27 cellular contexts compared by ENCODE assay signal in the genomic region with DNA sequence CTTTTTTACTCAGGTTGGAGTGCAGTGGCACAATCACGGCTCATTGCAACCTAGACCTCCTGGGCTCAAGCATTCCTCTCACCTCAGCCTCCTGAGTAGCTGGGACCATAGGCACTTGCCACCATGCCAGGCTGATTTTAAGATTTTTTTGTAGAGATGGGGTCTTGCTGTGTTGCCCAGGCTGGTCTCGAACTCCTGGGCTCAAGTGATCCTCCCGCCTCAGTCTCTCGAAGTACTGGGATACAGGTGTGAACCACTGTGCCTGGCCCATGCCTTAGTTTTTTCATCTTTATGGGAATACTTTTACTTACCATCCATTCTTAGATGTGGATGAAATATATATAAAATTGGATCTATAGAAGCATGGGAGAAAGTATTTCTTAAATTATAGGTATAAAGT. TPM values are rescaled to one million over a fixed set of nuclear protein-coding genes. Genes with fewer than 3 reads are reported as not detected.
DNase-seq lines count a peak whose midpoint lies in the region; ATAC-seq, FAIRE-seq and TF ChIP-seq lines count a peak whose summit lies in the region.
"Had no signal": no experiment of that assay in that cellular context is flagged by ENCODE, and none has a peak within 500 bp of the region (broad histone marks: within the 10 kb centered on the region; RNA-seq: fewer than 3 reads in every experiment).

No MANE protein-coding gene starts in this region.

- no peaks in the 10 kb centered on the region for H3K9me3 Mint-ChIP-seq in activated CD4-positive, alpha-beta T cell treated with anti-CD3 and anti-CD28 coated beads, Interleukin-2, amount 10 ng/mL, durations not matched to agents 24 days and 14 days
- no peaks in the 10 kb centered on the region for H3K9me3 Mint-ChIP-seq in activated naive CD8-positive, alpha-beta T cell (ENCODE audit: low read depth)
- H3K9me3 Mint-ChIP-seq in activated naive CD8-positive, alpha-beta T cell treated with anti-CD3 and anti-CD28 coated beads, Interleukin-2, amount 50 U/mL, for 24 hours: no peaks in the 10 kb centered on the region
- H3K9me3 Mint-ChIP-seq in type B pancreatic cell: no peaks in the 10 kb centered on the region
- H3K9me3 Mint-ChIP-seq: CD4-positive, alpha-beta T cell; CD8-positive, alpha-beta memory T cell; GM23338; H9; HFFc6 had no signal

- TF ChIP-seq CTCF in K562 (IDR thresholded peaks at IDR 0.05 in 2 of 3, conservative IDR thresholded peaks at IDR 0.05 in 1 of 3; ENCODE audit: insufficient read depth in 2 of 3, low read depth in 1 of 3, low read length in 3 of 3): no peak
- no peak for TF ChIP-seq CTCF in type B pancreatic cell (conservative IDR thresholded peaks at IDR 0.05)

- H3K4me2 ChIP-seq in K562 (ENCODE audit: insufficient read depth, low read length): no peak overlapping the region
- H3K4me2 ChIP-seq: BLaER1 treated with 17β-estradiol and CSF1 and Interleukin-3, amounts not matched to agents 10 nM and 100 nM; GM23338 had no signal

- peak; percentile 44 for DNase-seq in activated CD4-positive, alpha-beta T cell treated with anti-CD3 and anti-CD28 coated beads, Interleukin-2, amount 10 ng/mL, durations not matched to agents 24 days and 14 days
- DNase-seq in activated CD4-positive, alpha-beta T cell treated with anti-CD3 and anti-CD28 coated beads, Interleukin-2, amount 50 U/mL, for 1 hour: no peak
- no peak for DNase-seq in activated naive CD8-positive, alpha-beta T cell treated with anti-CD3 and anti-CD28 coated beads, Interleukin-2, amount 50 U/mL, for 24 hours
- DNase-seq in K562 (ENCODE audit: extremely low read depth in 1 of 4, low spot score in 3 of 4) (no peak), type B pancreatic cell (ENCODE audit: extremely low spot score, unreplicated experiment) (peak; percentile 24), small intestine (no peak)
- no peak for DNase-seq in central memory CD4-positive, alpha-beta T cell
- DNase-seq: BE2C; CD4-positive, alpha-beta T cell; CD8-positive, alpha-beta memory T cell; DMS 273 treated with DMSO at 0.1 percent for 48 hours; DMS79; EL; GDM1; H9; HFFc6 had no signal

- peaks cover 51% of the 10 kb centered on the region for H3K79me2 ChIP-seq in K562 (ENCODE audit: control insufficient read depth, insufficient read depth, low read length)

- H3K9me1 ChIP-seq in K562 (ENCODE audit: control insufficient read depth, insufficient read depth, low read length): no peaks in the 10 kb centered on the region

- H3K27ac ChIP-seq in K562 (ENCODE audit: extremely low read depth, low read depth, low read length) (no peak overlapping the region), small intestine (ENCODE audit: low read depth in 1 of 2, low read length in 1 of 2) (no peak overlapping the region)
- H3K27ac ChIP-seq: 22Rv1; BLaER1 treated with 17β-estradiol and CSF1 and Interleukin-3, amounts not matched to agents 10 nM and 100 nM had no signal

- peaks cover 3% of the 10 kb centered on the region; the same call in 1 of the 2 replicates for H4K20me1 ChIP-seq in K562 (replicated peaks; ENCODE audit: control insufficient read depth, insufficient read depth, low read length)

- H3K36me3 ChIP-seq in K562 (ENCODE audit: control insufficient read depth, insufficient read depth, low read length) (peaks cover 23% of the 10 kb centered on the region; the same call in 1 of the 3 replicates), small intestine (ENCODE audit: control insufficient read depth in 2 of 2, insufficient read depth in 2 of 2, low read length in 2 of 2) (no peaks in the 10 kb centered on the region)
- H3K36me3 ChIP-seq: BE2C had no signal

- no peak for ATAC-seq in activated naive CD8-positive, alpha-beta T cell treated with anti-CD3 and anti-CD28 coated beads, Interleukin-2, amount 50 U/mL, for 24 hours
- no peak for ATAC-seq in K562
- ATAC-seq: GM12878, GM23338, HCT116 had no signal

- H3K9me3 ChIP-seq in K562 (replicated peaks; ENCODE audit: control insufficient read depth, insufficient read depth, low read depth, low read length) (no peaks in the 10 kb centered on the region), small intestine (ENCODE audit: control insufficient read depth, low read depth) (no peaks in the 10 kb centered on the region)
- H3K9me3 ChIP-seq: BE2C; BLaER1 treated with 17β-estradiol and CSF1 and Interleukin-3, amounts not matched to agents 10 nM and 100 nM had no signal

- no peak overlapping the region for H2AFZ ChIP-seq in K562 (ENCODE audit: low read depth, low read length)
- H2AFZ ChIP-seq: GM23338 had no signal

- TF ChIP-seq POLR2A in K562 (conservative IDR thresholded peaks at IDR 0.05): no peak

- FAIRE-seq in K562 (lab: Jason Lieb, UNC): no peak
- no peak for FAIRE-seq in small intestine (lab: Jason Lieb, UNC)
- FAIRE-seq: A204.1, D721Med, GM12878, GM19239 had no signal

- H3K27ac Mint-ChIP-seq in activated CD4-positive, alpha-beta T cell treated with anti-CD3 and anti-CD28 coated beads, Interleukin-2, amount 10 ng/mL, durations not matched to agents 24 days and 14 days: no peak overlapping the region
- peak overlapping the region; percentile 16 for H3K27ac Mint-ChIP-seq in activated naive CD8-positive, alpha-beta T cell
- no peak overlapping the region for H3K27ac Mint-ChIP-seq in activated naive CD8-positive, alpha-beta T cell treated with anti-CD3 and anti-CD28 coated beads, Interleukin-2, amount 50 U/mL, for 24 hours
- H3K27ac Mint-ChIP-seq in type B pancreatic cell: no peak overlapping the region
- H3K27ac Mint-ChIP-seq: CD14-positive monocyte, GM23338, H9, HFFc6 had no signal

- peaks cover 53% of the 10 kb centered on the region for H3K4me1 Mint-ChIP-seq in activated CD4-positive, alpha-beta T cell treated with anti-CD3 and anti-CD28 coated beads, Interleukin-2, amount 10 ng/mL, durations not matched to agents 24 days and 14 days
- peaks cover 84% of the 10 kb centered on the region for H3K4me1 Mint-ChIP-seq in activated naive CD8-positive, alpha-beta T cell (ENCODE audit: low read depth)
- H3K4me1 Mint-ChIP-seq in activated naive CD8-positive, alpha-beta T cell treated with anti-CD3 and anti-CD28 coated beads, Interleukin-2, amount 50 U/mL, for 24 hours: peaks cover 73% of the 10 kb centered on the region
- H3K4me1 Mint-ChIP-seq in type B pancreatic cell (ENCODE audit: unreplicated experiment): peaks cover 37% of the 10 kb centered on the region

- H3K9ac ChIP-seq in K562 (ENCODE audit: insufficient read depth in 1 of 2, low read depth in 2 of 2, low read length in 2 of 2): no peak overlapping the region
- H3K9ac ChIP-seq: BLaER1 treated with 17β-estradiol and CSF1 and Interleukin-3, amounts not matched to agents 10 nM and 100 nM had no signal

- H3K4me3 Mint-ChIP-seq in activated CD4-positive, alpha-beta T cell treated with anti-CD3 and anti-CD28 coated beads, Interleukin-2, amount 10 ng/mL, durations not matched to agents 24 days and 14 days: no peak overlapping the region
- H3K4me3 Mint-ChIP-seq in activated naive CD8-positive, alpha-beta T cell: no peak overlapping the region
- H3K4me3 Mint-ChIP-seq in activated naive CD8-positive, alpha-beta T cell treated with anti-CD3 and anti-CD28 coated beads, Interleukin-2, amount 50 U/mL, for 24 hours: no peak overlapping the region
- no peak overlapping the region for H3K4me3 Mint-ChIP-seq in type B pancreatic cell
- H3K4me3 Mint-ChIP-seq: CD14-positive monocyte, GM23338, H9, HFFc6 had no signal

- no peak for TF ChIP-seq RAD21 in K562 (CRISPR knock-in tag; conservative IDR thresholded peaks at IDR 0.05 in 1 of 2, IDR thresholded peaks at IDR 0.05 in 1 of 2)

- peaks cover 65% of the 10 kb centered on the region for H3K36me3 Mint-ChIP-seq in activated CD4-positive, alpha-beta T cell treated with anti-CD3 and anti-CD28 coated beads, Interleukin-2, amount 10 ng/mL, durations not matched to agents 24 days and 14 days (ENCODE audit: low read depth)
- H3K36me3 Mint-ChIP-seq in activated naive CD8-positive, alpha-beta T cell: peaks cover 7% of the 10 kb centered on the region
- H3K36me3 Mint-ChIP-seq in activated naive CD8-positive, alpha-beta T cell treated with anti-CD3 and anti-CD28 coated beads, Interleukin-2, amount 50 U/mL, for 24 hours (ENCODE audit: low read depth): peaks cover 50% of the 10 kb centered on the region
- peaks cover 11% of the 10 kb centered on the region for H3K36me3 Mint-ChIP-seq in type B pancreatic cell

- WGBS in K562 (ENCODE audit: insufficient coverage, low coverage, missing lambda C conversion rate): 82% methylated on average over 4 of the region's 4 CpGs
- WGBS in small intestine, 3 donors: 96 to 97% (median 97%) methylated on average over 4 of the region's 4 CpGs

- in situ Hi-C loops in K562 (cut with MboI): no loop called here

- no peaks in the 10 kb centered on the region for H3K27me3 ChIP-seq in K562 (ENCODE audit: control insufficient read depth in 2 of 2, insufficient read depth in 2 of 2, low read length in 2 of 2)
- H3K27me3 ChIP-seq in small intestine (ENCODE audit: control insufficient read depth in 2 of 2, insufficient read depth in 2 of 2, low read length in 2 of 2): no peaks in the 10 kb centered on the region
- H3K27me3 ChIP-seq: BE2C; BLaER1 treated with 17β-estradiol and CSF1 and Interleukin-3, amounts not matched to agents 10 nM and 100 nM had no signal

- peaks cover 15 to 16% of the 10 kb centered on the region in 2 experiments for H3K4me1 ChIP-seq in K562 (replicated peaks in 1 of 2; ENCODE audit: control insufficient read depth in 2 of 2, insufficient read depth in 2 of 2, low read length in 2 of 2)
- peaks cover 0 to 5% of the 10 kb centered on the region in 2 donors for H3K4me1 ChIP-seq in small intestine (ENCODE audit: control insufficient read depth in 2 of 2, insufficient read depth in 1 of 2, low read depth in 1 of 2, low read length in 1 of 2)

- BruUV-seq in K562 (replicated peaks; lab: Mats Ljungman, UMichigan): no TSS peak

- POLR2A ChIA-PET in K562 (lab: Yijun Ruan, JAX): no interaction called here

- TF ChIP-seq EP300 in K562 (IDR thresholded peaks at IDR 0.05; ENCODE audit: low read length): no peak

- H3K27me3 Mint-ChIP-seq in activated CD4-positive, alpha-beta T cell treated with anti-CD3 and anti-CD28 coated beads, Interleukin-2, amount 10 ng/mL, durations not matched to agents 24 days and 14 days: no peaks in the 10 kb centered on the region
- no peaks in the 10 kb centered on the region for H3K27me3 Mint-ChIP-seq in activated naive CD8-positive, alpha-beta T cell
- no peaks in the 10 kb centered on the region for H3K27me3 Mint-ChIP-seq in activated naive CD8-positive, alpha-beta T cell treated with anti-CD3 and anti-CD28 coated beads, Interleukin-2, amount 50 U/mL, for 24 hours
- no peaks in the 10 kb centered on the region for H3K27me3 Mint-ChIP-seq in type B pancreatic cell
- H3K27me3 Mint-ChIP-seq: CD4-positive, alpha-beta T cell had no signal

- H3K4me3 ChIP-seq in K562: no peak overlapping the region
- H3K4me3 ChIP-seq in small intestine (ENCODE audit: low read depth in 1 of 2, low read length in 2 of 2): no peak overlapping the region
- H3K4me3 ChIP-seq: BLaER1 treated with 17β-estradiol and CSF1 and Interleukin-3, amounts not matched to agents 10 nM and 100 nM; GM12878; GM23338 had no signal

- intact Hi-C loops in activated CD4-positive, alpha-beta T cell treated with anti-CD3 and anti-CD28 coated beads, Interleukin-2, amount 10 ng/mL, durations not matched to agents 24 days and 14 days (cut with micrococcal nuclease): no loop called here
- intact Hi-C loops in K562 (cut with micrococcal nuclease): no loop called here

- CTCF ChIA-PET in K562 (lab: Yijun Ruan, JAX; ENCODE audit: low intra/inter-chr PET ratio): no interaction called here

RNA-seq across cellular contexts. Expression of gene PACS1, which starts 5.2 kb away (rescaled TPM):
- 90.9 and 96.7 TPM in 2 replicates for total RNA-seq in activated CD4-positive, alpha-beta T cell treated with anti-CD3 and anti-CD28 coated beads, Interleukin-2, amount 10 ng/mL, durations not matched to agents 24 days and 14 days
- total RNA-seq in K562 (2011; cell fraction: chromatin; rRNA removed; ENCODE audit: low replicate concordance): 112 and 174 TPM in 2 replicates
- 70.5 and 77.0 TPM in 2 replicates for total RNA-seq in K562 (2011; cell fraction: nucleolus; rRNA removed)
- 73.4 and 92.7 TPM in 2 replicates for total RNA-seq in K562 (2011; cell fraction: nucleoplasm; rRNA removed)
- total RNA-seq in K562 (2014; rRNA removed) (7.3 and 8.5 TPM in 2 replicates), K562 (2014; rRNA removed; fragmentation: Illumina TruSeq; extraction: Trizol) (6.6 and 12.0 TPM in 2 replicates), K562 (2015; rRNA removed; fragmentation: Illumina TruSeq; extraction: Trizol) (6.5 and 8.2 TPM in 2 replicates), K562 (2021) (25.6 and 28.1 TPM in 2 replicates), type B pancreatic cell (ENCODE audit: low replicate concordance) (44.1 and 49.9 TPM in 2 replicates)
- polyA plus RNA-seq in K562 (2011; rRNA removed) (11.2 and 15.2 TPM in 2 replicates), K562 (2014; fragmentation: Illumina TruSeq; extraction: Trizol) (18.9 and 22.1 TPM in 2 replicates), K562 (2014; fragmentation: Nextera tagmentation; extraction: Ambion mirVana) (under 1 TPM; 0.34 to 0.38 TPM), K562 (2014; rRNA removed) (13.1 and 15.8 TPM in 2 replicates), small intestine (10 to 100 TPM in 1 of 3 donors, 1 to 10 TPM in 2; 4.0 to 13.2 (median 6.8) TPM)
- 6.4 and 9.1 TPM in 2 replicates for polyA plus RNA-seq in K562 (2011; cell fraction: cytosol; rRNA removed)
- 21.1 and 26.5 TPM in 2 replicates for polyA plus RNA-seq in K562 (2011; cell fraction: nucleus; rRNA removed)
- polyA plus RNA-seq in K562 (2012): 18.7 and 25.8 TPM in 2 replicates
- 34.0 and 37.5 TPM in 2 replicates for polyA minus RNA-seq in K562 (2011; rRNA and poly(A)+ RNA removed)
- 26.1 and 37.0 TPM in 2 replicates for polyA minus RNA-seq in K562 (2011; cell fraction: cytosol; rRNA and poly(A)+ RNA removed)
- 15.1 and 22.9 TPM in 2 replicates for polyA minus RNA-seq in K562 (2011; cell fraction: nucleus; rRNA and poly(A)+ RNA removed)

RNA-seq across cellular contexts. Expression of gene SF3B2, which starts 23.1 kb away (rescaled TPM):
- total RNA-seq in activated CD4-positive, alpha-beta T cell treated with anti-CD3 and anti-CD28 coated beads, Interleukin-2, amount 10 ng/mL, durations not matched to agents 24 days and 14 days: 283 and 284 TPM in 2 replicates
- 205 and 214 TPM in 2 replicates for total RNA-seq in K562 (2011; cell fraction: chromatin; rRNA removed; ENCODE audit: low replicate concordance)
- total RNA-seq in K562 (2011; cell fraction: nucleolus; rRNA removed): 106 and 120 TPM in 2 replicates
- 138 and 174 TPM in 2 replicates for total RNA-seq in K562 (2011; cell fraction: nucleoplasm; rRNA removed)
- total RNA-seq in K562 (2014; rRNA removed) (215 TPM in 2 replicates), K562 (2014; rRNA removed; fragmentation: Illumina TruSeq; extraction: Trizol) (122 and 133 TPM in 2 replicates), K562 (2015; rRNA removed; fragmentation: Illumina TruSeq; extraction: Trizol) (157 and 163 TPM in 2 replicates), K562 (2021) (233 and 248 TPM in 2 replicates), type B pancreatic cell (ENCODE audit: low replicate concordance) (192 and 210 TPM in 2 replicates)
- polyA plus RNA-seq in K562 (2011; rRNA removed) (60.8 and 85.9 TPM in 2 replicates), K562 (2014; fragmentation: Illumina TruSeq; extraction: Trizol) (236 and 246 TPM in 2 replicates), K562 (2014; fragmentation: Nextera tagmentation; extraction: Ambion mirVana) (10 to 100 TPM; 58.3 to 93.8 TPM), K562 (2014; rRNA removed) (114 and 169 TPM in 2 replicates), small intestine (100 to 1,000 TPM; 106 to 132 (median 112) TPM)
- polyA plus RNA-seq in K562 (2011; cell fraction: cytosol; rRNA removed): 79.1 and 143 TPM in 2 replicates
- 147 and 154 TPM in 2 replicates for polyA plus RNA-seq in K562 (2011; cell fraction: nucleus; rRNA removed)
- polyA plus RNA-seq in K562 (2012): 163 and 198 TPM in 2 replicates
- 54.7 and 73.9 TPM in 2 replicates for polyA minus RNA-seq in K562 (2011; rRNA and poly(A)+ RNA removed)
- 70.6 and 94.1 TPM in 2 replicates for polyA minus RNA-seq in K562 (2011; cell fraction: cytosol; rRNA and poly(A)+ RNA removed)
- 27.5 and 55.3 TPM in 2 replicates for polyA minus RNA-seq in K562 (2011; cell fraction: nucleus; rRNA and poly(A)+ RNA removed)

RNA-seq across cellular contexts. Expression of gene GAL3ST3, which starts 26.3 kb away (rescaled TPM):
- total RNA-seq in activated CD4-positive, alpha-beta T cell treated with anti-CD3 and anti-CD28 coated beads, Interleukin-2, amount 10 ng/mL, durations not matched to agents 24 days and 14 days: not detected in 2 replicates
- not detected in 2 replicates for total RNA-seq in K562 (2011; cell fraction: chromatin; rRNA removed; ENCODE audit: low replicate concordance)
- total RNA-seq in K562 (2011; cell fraction: nucleolus; rRNA removed): not detected in 2 replicates
- not detected in 2 replicates for total RNA-seq in K562 (2011; cell fraction: nucleoplasm; rRNA removed)
- total RNA-seq in K562 (2014; rRNA removed) (not detected in 2 replicates), K562 (2014; rRNA removed; fragmentation: Illumina TruSeq; extraction: Trizol) (not detected in 2 replicates), K562 (2015; rRNA removed; fragmentation: Illumina TruSeq; extraction: Trizol) (not detected in 2 replicates), K562 (2021) (not detected in 2 replicates), type B pancreatic cell (ENCODE audit: low replicate concordance) (3.7 TPM in 1 of 2 replicates, not detected in the other)
- polyA plus RNA-seq in K562 (2011; rRNA removed) (not detected in 2 replicates), K562 (2014; fragmentation: Illumina TruSeq; extraction: Trizol) (not detected in 2 replicates), K562 (2014; fragmentation: Nextera tagmentation; extraction: Ambion mirVana) (not detected), K562 (2014; rRNA removed) (not detected in 2 replicates), small intestine (under 1 TPM in 1 of 3 donors, not detected in 2; 0.12 TPM)
- not detected in 2 replicates for polyA plus RNA-seq in K562 (2011; cell fraction: cytosol; rRNA removed)
- not detected in 2 replicates for polyA plus RNA-seq in K562 (2011; cell fraction: nucleus; rRNA removed)
- not detected in 2 replicates for polyA plus RNA-seq in K562 (2012)
- polyA minus RNA-seq in K562 (2011; rRNA and poly(A)+ RNA removed): not detected in 2 replicates
- polyA minus RNA-seq in K562 (2011; cell fraction: cytosol; rRNA and poly(A)+ RNA removed): not detected in 2 replicates
- not detected in 2 replicates for polyA minus RNA-seq in K562 (2011; cell fraction: nucleus; rRNA and poly(A)+ RNA removed)
- total RNA-seq: CD4-positive, alpha-beta T cell; CD8-positive, alpha-beta memory T cell; GM12878; H4 had no signal
- polyA plus RNA-seq: CD14-positive monocyte; CD8-positive, alpha-beta memory T cell had no signal

RNA-seq across cellular contexts. Expression of gene CATSPER1, which starts 49.0 kb away (rescaled TPM):
- 0.28 and 0.30 TPM in 2 replicates for total RNA-seq in activated CD4-positive, alpha-beta T cell treated with anti-CD3 and anti-CD28 coated beads, Interleukin-2, amount 10 ng/mL, durations not matched to agents 24 days and 14 days
- 0.60 and 2.4 TPM in 2 replicates for total RNA-seq in K562 (2011; cell fraction: chromatin; rRNA removed; ENCODE audit: low replicate concordance)
- total RNA-seq in K562 (2011; cell fraction: nucleolus; rRNA removed): 0.39 and 3.2 TPM in 2 replicates
- total RNA-seq in K562 (2011; cell fraction: nucleoplasm; rRNA removed): 0.95 and 1.5 TPM in 2 replicates
- total RNA-seq in K562 (2014; rRNA removed) (0.04 and 0.32 TPM in 2 replicates), K562 (2014; rRNA removed; fragmentation: Illumina TruSeq; extraction: Trizol) (0.13 and 0.47 TPM in 2 replicates), K562 (2015; rRNA removed; fragmentation: Illumina TruSeq; extraction: Trizol) (0.45 and 0.47 TPM in 2 replicates), K562 (2021) (0.56 and 1.1 TPM in 2 replicates), type B pancreatic cell (ENCODE audit: low replicate concordance) (not detected in 2 replicates)
- polyA plus RNA-seq in K562 (2011; rRNA removed) (1.4 and 3.3 TPM in 2 replicates), K562 (2014; fragmentation: Illumina TruSeq; extraction: Trizol) (0.21 and 0.46 TPM in 2 replicates), K562 (2014; fragmentation: Nextera tagmentation; extraction: Ambion mirVana) (1 to 10 TPM in 1 of 2 experiments, under 1 TPM in 1; 0.76 to 1.5 TPM), K562 (2014; rRNA removed) (0.85 and 1.1 TPM in 2 replicates), small intestine (under 1 TPM in 1 of 3 donors, not detected in 2; 0.04 TPM)
- 0.84 and 3.5 TPM in 2 replicates for polyA plus RNA-seq in K562 (2011; cell fraction: cytosol; rRNA removed)
- 0.46 and 1.6 TPM in 2 replicates for polyA plus RNA-seq in K562 (2011; cell fraction: nucleus; rRNA removed)
- polyA plus RNA-seq in K562 (2012): 2.2 and 2.5 TPM in 2 replicates
- polyA minus RNA-seq in K562 (2011; rRNA and poly(A)+ RNA removed): 0.09 and 0.81 TPM in 2 replicates
- polyA minus RNA-seq in K562 (2011; cell fraction: cytosol; rRNA and poly(A)+ RNA removed): 0.86 TPM in 1 of 2 replicates, not detected in the other
- polyA minus RNA-seq in K562 (2011; cell fraction: nucleus; rRNA and poly(A)+ RNA removed): 0.40 and 0.44 TPM in 2 replicates
- total RNA-seq: CD4-positive, alpha-beta T cell; CD8-positive, alpha-beta memory T cell; GM12878; GM23338; H9 had no signal
- polyA plus RNA-seq: CD8-positive, alpha-beta memory T cell; GM23338 had no signal

Comparison
In these comparisons a context has a peak if more than half of its experiments do, and no peak if none do; other contexts are left out.
1. DNase-seq: peak in activated CD4-positive, alpha-beta T cell treated with anti-CD3 and anti-CD28 coated beads, Interleukin-2, amount 10 ng/mL, durations not matched to agents 24 days and 14 days (single experiment) and type B pancreatic cell (single experiment); none in activated CD4-positive, alpha-beta T cell treated with anti-CD3 and anti-CD28 coated beads, Interleukin-2, amount 50 U/mL, for 1 hour (single experiment), activated naive CD8-positive, alpha-beta T cell treated with anti-CD3 and anti-CD28 coated beads, Interleukin-2, amount 50 U/mL, for 24 hours (single experiment), K562 (0 of 4), central memory CD4-positive, alpha-beta T cell (single experiment) and small intestine (single experiment).